In the genomic region with DNA sequence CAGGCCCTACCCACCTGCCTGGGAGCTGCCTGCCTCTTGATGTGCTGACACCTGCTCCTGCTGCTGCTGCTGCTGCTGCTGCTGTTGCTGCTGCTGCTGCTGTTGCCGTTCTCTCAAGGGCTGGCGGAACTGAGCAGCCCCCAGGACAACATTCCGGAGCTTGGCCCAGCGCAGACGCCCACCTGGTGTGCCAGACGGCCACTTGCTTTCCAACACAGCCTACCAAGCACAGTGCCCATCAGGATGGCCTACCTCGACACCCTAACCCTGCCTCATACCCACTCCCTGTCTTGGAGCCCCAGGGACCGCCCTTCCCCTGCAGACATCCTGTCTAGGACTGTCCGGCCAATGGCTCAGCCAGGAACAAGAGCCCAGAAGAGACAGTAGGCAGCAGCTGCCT, we compare ENCODE assay signal across 13 cellular contexts.
"Had no signal": no experiment of that assay in that cellular context is flagged by ENCODE, and none has a peak within 500 bp of the region (broad histone marks: within the 10 kb centered on the region; RNA-seq: fewer than 3 reads in every experiment).

No MANE protein-coding gene starts in this region.

- ATAC-seq: esophagus mucosa; left colon; mucosa of descending colon; naive thymus-derived CD8-positive, alpha-beta T cell; sciatic nerve had no signal

- H3K9me3 ChIP-seq: mucosa of descending colon, thoracic aorta had no signal

- H3K27ac Mint-ChIP-seq: activated CD4-positive, alpha-beta T cell treated with anti-CD3 and anti-CD28 coated beads, Interleukin-2, amount 10 ng/mL, durations not matched to agents 7 days and 5 days; stimulated activated naive CD8-positive, alpha-beta T cell treated with anti-CD3 and anti-CD28 coated beads, Interleukin-15, Interleukin-2, amounts not matched to agents 100 ng/mL and 50 ng/mL, for 24 hours had no signal

- H3K4me3 Mint-ChIP-seq: activated CD4-positive, alpha-beta T cell treated with anti-CD3 and anti-CD28 coated beads, Interleukin-2, amount 10 ng/mL, durations not matched to agents 7 days and 5 days; immature natural killer cell; naive thymus-derived CD8-positive, alpha-beta T cell; stimulated activated naive CD8-positive, alpha-beta T cell treated with anti-CD3 and anti-CD28 coated beads, Interleukin-15, Interleukin-2, amounts not matched to agents 100 ng/mL and 50 ng/mL, for 24 hours had no signal

- H3K9me3 Mint-ChIP-seq: activated CD4-positive, alpha-beta T cell treated with anti-CD3 and anti-CD28 coated beads, Interleukin-2, amount 10 ng/mL, durations not matched to agents 7 days and 5 days; immature natural killer cell; naive thymus-derived CD8-positive, alpha-beta T cell; stimulated activated naive CD8-positive, alpha-beta T cell treated with anti-CD3 and anti-CD28 coated beads, Interleukin-15, Interleukin-2, amounts not matched to agents 100 ng/mL and 50 ng/mL, for 24 hours had no signal

- DNase-seq: activated CD4-positive, alpha-beta T cell treated with anti-CD3 and anti-CD28 coated beads, Interleukin-2, amount 10 ng/mL, durations not matched to agents 7 days and 5 days; activated CD4-positive, CD25-positive, alpha-beta regulatory T cell; activated CD8-positive, alpha-beta memory T cell treated with anti-CD3 and anti-CD28 coated beads for 24 hours; cerebellar nuclear complex; immature natural killer cell; naive thymus-derived CD8-positive, alpha-beta T cell; stimulated activated CD4-positive, alpha-beta T cell treated with anti-CD3 and anti-CD28 coated beads, Interleukin-12 subunit alpha, Interleukin-12 subunit beta, amount 100 ng/mL, for 4 hours had no signal

- H3K27ac ChIP-seq: thoracic aorta had no signal

- H3K27me3 Mint-ChIP-seq: activated CD4-positive, alpha-beta T cell treated with anti-CD3 and anti-CD28 coated beads, Interleukin-2, amount 10 ng/mL, durations not matched to agents 7 days and 5 days; naive thymus-derived CD8-positive, alpha-beta T cell; stimulated activated naive CD8-positive, alpha-beta T cell treated with anti-CD3 and anti-CD28 coated beads, Interleukin-15, Interleukin-2, amounts not matched to agents 100 ng/mL and 50 ng/mL, for 24 hours had no signal

- H3K4me3 ChIP-seq: mucosa of descending colon, thoracic aorta had no signal
